In the genomic region with DNA sequence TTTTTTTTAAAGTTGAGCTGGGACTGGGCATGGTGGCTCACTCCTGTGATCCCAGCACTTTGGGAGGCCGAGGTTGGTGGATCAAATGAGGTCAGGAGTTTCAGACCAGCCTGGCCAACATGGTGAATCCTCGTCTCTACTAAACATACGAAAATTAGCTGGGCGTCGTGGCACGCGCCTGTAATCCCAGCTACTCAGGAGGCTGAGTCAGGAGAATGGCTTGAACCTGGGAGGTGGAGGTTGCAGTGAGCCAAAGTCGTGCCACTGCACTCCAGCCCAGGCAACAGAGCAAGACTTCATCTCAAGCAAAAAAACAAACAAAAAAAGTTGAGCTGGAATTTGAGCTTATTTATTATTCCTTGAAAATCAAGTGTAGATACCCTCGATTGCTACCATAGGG, we compare ENCODE assay signal across 10 cellular contexts. TPM values are rescaled to one million over a fixed set of nuclear protein-coding genes. Genes with fewer than 3 reads are reported as not detected.
DNase-seq lines count a peak whose midpoint lies in the region; ATAC-seq, FAIRE-seq and TF ChIP-seq lines count a peak whose summit lies in the region.
"Not testable (repeated sequence)": the region's sequence is repeated elsewhere in the genome, so short reads cannot be mapped to it uniquely, and the experiment has no call there.
"Had no signal": no experiment of that assay in that cellular context is flagged by ENCODE, and none has a peak within 500 bp of the region (broad histone marks: within the 10 kb centered on the region; RNA-seq: fewer than 3 reads in every experiment).

No MANE protein-coding gene starts in this region.

- H3K4me3 ChIP-seq in RWPE2 (ENCODE audit: severe bottlenecking) (peak overlapping the region; percentile 16), bronchial epithelial cell (ENCODE audit: low read depth, low read length) (peak overlapping the region; percentile 4)
- not testable (repeated sequence) for H3K4me3 ChIP-seq in esophagus (ENCODE audit: low read depth in 1 of 2, low read length in 2 of 2); hepatocyte; neutrophil (ENCODE audit: low read depth in 1 of 2, low read length in 1 of 2); thymus (ENCODE audit: low read length)

- H4K20me1 ChIP-seq in hepatocyte (ENCODE audit: insufficient read depth, poor library complexity, severe bottlenecking) = not testable (repeated sequence)

- peak overlapping the region; percentile 99 for H3K27ac ChIP-seq in RWPE2 (ENCODE audit: poor library complexity, severe bottlenecking)
- H3K27ac ChIP-seq in esophagus (ENCODE audit: low read depth in 2 of 2, low read length in 1 of 2) = peak overlapping the region; percentile 64 to 91
- peak overlapping the region; percentile 70 for H3K27ac ChIP-seq in hepatocyte
- H3K27ac ChIP-seq in neutrophil = peak overlapping the region; percentile 64
- peak overlapping the region; percentile 31 for H3K27ac ChIP-seq in thymus (ENCODE audit: low read depth)

- H3K4me1 ChIP-seq in RWPE2 (ENCODE audit: insufficient read depth, poor library complexity, severe bottlenecking) (peaks cover 46% of the 10 kb centered on the region), neutrophil (ENCODE audit: control insufficient read depth in 1 of 2, insufficient read depth in 1 of 2, low read depth in 1 of 2, low read length in 1 of 2) (peaks cover 39 to 52% of the 10 kb centered on the region in 2 experiments)
- not testable (repeated sequence) for H3K4me1 ChIP-seq in esophagus (ENCODE audit: control insufficient read depth in 2 of 2, insufficient read depth in 2 of 2, low read length in 1 of 2); hepatocyte (ENCODE audit: insufficient read depth); thymus (ENCODE audit: control insufficient read depth, insufficient read depth, low read length)

- not testable (repeated sequence) for H3K36me3 ChIP-seq in RWPE2 (ENCODE audit: low read depth); bronchial epithelial cell (ENCODE audit: control insufficient read depth, insufficient read depth, low read length); esophagus (ENCODE audit: control insufficient read depth in 2 of 2, insufficient read depth in 2 of 2, low read length in 1 of 2); hepatocyte (replicated peaks; ENCODE audit: insufficient read depth, low read depth); thymus (ENCODE audit: control insufficient read depth, insufficient read depth)
- peaks cover 52% of the 10 kb centered on the region for H3K36me3 ChIP-seq in neutrophil

- not testable (repeated sequence) for H2AFZ ChIP-seq in hepatocyte

- not testable (repeated sequence) for H3K79me2 ChIP-seq in hepatocyte

- H3K4me2 ChIP-seq in hepatocyte = not testable (repeated sequence)

- H3K27me3 ChIP-seq in RWPE2 (ENCODE audit: insufficient read depth, poor library complexity, severe bottlenecking); bronchial epithelial cell (ENCODE audit: control insufficient read depth, insufficient read depth, low read length); esophagus (ENCODE audit: control insufficient read depth in 1 of 2, insufficient read depth in 2 of 2, low read length in 2 of 2); hepatocyte; neutrophil; thymus (ENCODE audit: control insufficient read depth, insufficient read depth): not testable (repeated sequence)

- H3K9me3 ChIP-seq in RWPE2 (ENCODE audit: severe bottlenecking); esophagus (ENCODE audit: control insufficient read depth in 2 of 2, insufficient read depth in 1 of 2, low read depth in 1 of 2, low read length in 1 of 2); hepatocyte (ENCODE audit: low read depth); neutrophil; thymus (ENCODE audit: control insufficient read depth): not testable (repeated sequence)

- not testable (repeated sequence) for FAIRE-seq in bronchial epithelial cell (lab: Jason Lieb, UNC)

- not testable (repeated sequence) for H3K9me2 ChIP-seq in hepatocyte (replicated peaks; ENCODE audit: insufficient read depth)

- DNase-seq in M059J (ENCODE audit: low read depth) (peak; percentile 41), bronchial epithelial cell (ENCODE audit: low read depth) (peak; percentile 65)
- not testable (repeated sequence) for DNase-seq in RWPE2 (ENCODE audit: low spot score); hepatocyte (ENCODE audit: low spot score)

- peak; percentile 35; the same call in 2 of the 3 replicates for ATAC-seq in RWPE2 (ENCODE audit: low read depth)

- TF ChIP-seq CTCF in RWPE2 (IDR thresholded peaks at IDR 0.05; ENCODE audit: poor library complexity, severe bottlenecking); bronchial epithelial cell (IDR thresholded peaks at IDR 0.05; ENCODE audit: insufficient read depth, low read length, severe bottlenecking); hepatocyte (IDR thresholded peaks at IDR 0.05; ENCODE audit: poor library complexity); neutrophil (IDR thresholded peaks at IDR 0.05): not testable (repeated sequence)

- 54 to 67% methylated on average over 9 of the region's 9 CpGs for WGBS in esophagus, 2 donors
- WGBS in hepatocyte (ENCODE audit: low lambda C conversion rate, missing lambda C conversion rate) = 91% methylated on average over 9 of the region's 9 CpGs
- WGBS in thymus = 97% methylated on average over 9 of the region's 9 CpGs

RNA-seq across cellular contexts. Expression of gene KCNJ15, which starts 21.5 kb away (rescaled TPM):
- total RNA-seq in M059J (2014; rRNA removed; shearing (Covaris generic)) = 0.22 and 1.5 TPM in 2 replicates
- total RNA-seq in bronchial epithelial cell (0.38 and 2.1 TPM in 2 replicates), hepatocyte (0.40 and 0.43 TPM in 2 replicates)
- polyA plus RNA-seq in esophagus (1 to 10 TPM; 4.2 to 5.6 TPM), hepatocyte (0.27 and 0.88 TPM in 2 replicates), thymus (1.3 TPM)
- total RNA-seq: A673, GM23338, HT-29 had no signal
- polyA plus RNA-seq: GM23338 had no signal

Comparison
In these comparisons a context has a peak if more than half of its experiments do, and no peak if none do; other contexts are left out.
1. H3K27ac ChIP-seq: peak in every context shown above with its lines; median percentile 99 in RWPE2; 78 in esophagus; 70 in hepatocyte; 64 in neutrophil; 31 in thymus.